In the genomic region with DNA sequence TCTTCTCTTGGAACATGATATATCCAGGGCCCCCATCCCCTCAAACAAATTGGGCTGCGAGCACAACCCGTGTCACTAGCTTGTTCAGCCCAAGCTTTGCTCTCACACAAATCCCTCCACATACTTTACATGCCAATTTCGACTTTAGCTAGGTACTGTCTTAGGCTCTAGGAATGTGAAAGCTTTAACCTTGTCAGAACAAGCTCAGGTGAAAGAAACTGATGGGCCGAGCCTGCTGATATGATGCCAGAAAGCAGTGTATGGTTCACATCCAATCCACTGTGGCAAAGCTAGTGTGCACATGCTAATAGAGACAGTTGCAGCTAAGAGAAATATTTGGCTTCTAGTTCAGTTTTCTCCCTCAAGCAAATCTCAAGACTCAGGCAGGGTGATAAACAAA, we compare ENCODE assay signal across 23 cellular contexts.
DNase-seq lines count a peak whose midpoint lies in the region; ATAC-seq and TF ChIP-seq lines count a peak whose summit lies in the region.
"Had no signal": no experiment of that assay in that cellular context is flagged by ENCODE, and none has a peak within 500 bp of the region (broad histone marks: within the 10 kb centered on the region; RNA-seq: fewer than 3 reads in every experiment).

No MANE protein-coding gene starts in this region.

- no peaks in the 10 kb centered on the region; the same call in 2 of the 3 replicates for H3K9me3 Mint-ChIP-seq in GM23338
- H3K9me3 Mint-ChIP-seq in effector memory CD8-positive, alpha-beta T cell: no peaks in the 10 kb centered on the region
- H3K9me3 Mint-ChIP-seq: natural killer cell had no signal

- H3K36me3 Mint-ChIP-seq in GM23338 (ENCODE audit: low read depth): no peaks in the 10 kb centered on the region
- no peaks in the 10 kb centered on the region for H3K36me3 Mint-ChIP-seq in effector memory CD8-positive, alpha-beta T cell (ENCODE audit: insufficient read depth)
- H3K36me3 Mint-ChIP-seq: brain, natural killer cell had no signal

- H3K36me3 ChIP-seq in GM23338 (ENCODE audit: insufficient read depth) (no peaks in the 10 kb centered on the region), prostate gland (no peaks in the 10 kb centered on the region)
- H3K36me3 ChIP-seq: Peyer's patch, stomach, tibial artery had no signal

- H3K4me3 Mint-ChIP-seq in GM23338: no peak overlapping the region
- H3K4me3 Mint-ChIP-seq in effector memory CD8-positive, alpha-beta T cell: no peak overlapping the region
- H3K4me3 Mint-ChIP-seq: brain, natural killer cell had no signal

- no peaks in the 10 kb centered on the region for H3K27me3 Mint-ChIP-seq in GM23338 (ENCODE audit: insufficient read depth, low read depth, poor library complexity)
- no peaks in the 10 kb centered on the region for H3K27me3 Mint-ChIP-seq in effector memory CD8-positive, alpha-beta T cell

- H3K9me2 ChIP-seq in GM23338 (ENCODE audit: insufficient read depth): no peaks in the 10 kb centered on the region

- no peak for TF ChIP-seq POLR2A in prostate gland (IDR thresholded peaks at IDR 0.05)

- H3K27ac ChIP-seq in GM23338 (ENCODE audit: low read depth): no peak overlapping the region
- H3K27ac ChIP-seq in prostate gland: no peak overlapping the region
- H3K27ac ChIP-seq: KMS-11, Peyer's patch, stomach, tibial artery had no signal

- ATAC-seq in GM23338: no peak
- no peak for ATAC-seq in effector memory CD8-positive, alpha-beta T cell (replicated peaks)
- ATAC-seq in HG02763 (IDR thresholded peaks at IDR 0.05; ENCODE audit: unreplicated experiment): no peak
- ATAC-seq: natural killer cell had no signal

- H3K4me3 ChIP-seq in GM23338 (no peak overlapping the region), prostate gland (no peak overlapping the region)
- H3K4me3 ChIP-seq: Peyer's patch, stomach, tibial artery had no signal

- TF ChIP-seq CTCF in GM23338 (conservative IDR thresholded peaks at IDR 0.05; ENCODE audit: low read depth in 2 of 2) (no peak), prostate gland (IDR thresholded peaks at IDR 0.05) (no peak)

- no peaks in the 10 kb centered on the region for H3F3A ChIP-seq in GM23338 (replicated peaks; ENCODE audit: low read depth)

- no peak overlapping the region for H2AFZ ChIP-seq in GM23338

- 33% methylated on average over 4 of the region's 4 CpGs for WGBS in prostate gland

- no peaks in the 10 kb centered on the region for H3K4me1 Mint-ChIP-seq in GM23338
- no peaks in the 10 kb centered on the region for H3K4me1 Mint-ChIP-seq in effector memory CD8-positive, alpha-beta T cell (ENCODE audit: low read depth in 2 of 2)
- H3K4me1 Mint-ChIP-seq: brain, natural killer cell had no signal

- no peak overlapping the region for H3K27ac Mint-ChIP-seq in GM23338
- H3K27ac Mint-ChIP-seq in effector memory CD8-positive, alpha-beta T cell: no peak overlapping the region
- H3K27ac Mint-ChIP-seq: brain had no signal

- H3K27me3 ChIP-seq in GM23338 (ENCODE audit: insufficient read depth) (no peaks in the 10 kb centered on the region), prostate gland (replicated peaks; ENCODE audit: insufficient read depth) (no peaks in the 10 kb centered on the region)
- H3K27me3 ChIP-seq: Peyer's patch, stomach, tibial artery had no signal

- H3K4me1 ChIP-seq in GM23338 (ENCODE audit: insufficient read depth) (no peaks in the 10 kb centered on the region), prostate gland (replicated peaks) (no peaks in the 10 kb centered on the region)

- H3K4me2 ChIP-seq in GM23338: no peak overlapping the region
- H3K4me2 ChIP-seq: KMS-11 had no signal

- DNase-seq in GM23338 (ENCODE audit: low spot score): peak; percentile 26
- DNase-seq in astrocyte of the hippocampus (ENCODE audit: low read depth, low spot score): peak; percentile 38
- DNase-seq in iris pigment epithelial cell (ENCODE audit: low read depth): peak; percentile 47
- peak; percentile 64 for DNase-seq in prostate gland (ENCODE audit: low spot score)
- DNase-seq in effector memory CD8-positive, alpha-beta T cell: no peak
- DNase-seq in activated CD4-positive, alpha-beta T cell treated with anti-CD3 and anti-CD28 coated beads, Interleukin-2, amount 50 U/mL, for 4 hours: no peak
- DNase-seq: activated CD8-positive, alpha-beta memory T cell treated with anti-CD3 and anti-CD28 coated beads for 24 hours; activated gamma-delta T cell; activated T-cell treated with anti-CD3 and anti-CD28 coated beads, Interleukin-2, amount 50 U/mL, for 1 hour; GF-D8; H7; head of caudate nucleus; natural killer cell; NCI-H1417 treated with DMSO at 0.1 percent for 48 hours; NCI-H2081; NCI-H2227 treated with DMSO at 0.1 percent for 48 hours; Peyer's patch; stomach; T-helper 2 cell; tibial artery had no signal

- H4K20me1 ChIP-seq in GM23338 (replicated peaks; ENCODE audit: insufficient read depth): no peaks in the 10 kb centered on the region

- no peaks in the 10 kb centered on the region for H3K9me3 ChIP-seq in prostate gland
- H3K9me3 ChIP-seq: Peyer's patch, stomach, tibial artery had no signal

- H3K79me2 ChIP-seq in GM23338 (replicated peaks; ENCODE audit: insufficient read depth): no peaks in the 10 kb centered on the region

- intact Hi-C loops in prostate gland (cut with DNase I): no loop called here

TF ChIP-seq in GM23338, 12 proteins besides CTCF, POLR2A, EP300 and RAD21 (continues in another document):
- no peak for TF ChIP-seq POLR2AphosphoS5 (IDR thresholded peaks at IDR 0.05; ENCODE audit: low read depth)
- TF ChIP-seq, protein P1, sequence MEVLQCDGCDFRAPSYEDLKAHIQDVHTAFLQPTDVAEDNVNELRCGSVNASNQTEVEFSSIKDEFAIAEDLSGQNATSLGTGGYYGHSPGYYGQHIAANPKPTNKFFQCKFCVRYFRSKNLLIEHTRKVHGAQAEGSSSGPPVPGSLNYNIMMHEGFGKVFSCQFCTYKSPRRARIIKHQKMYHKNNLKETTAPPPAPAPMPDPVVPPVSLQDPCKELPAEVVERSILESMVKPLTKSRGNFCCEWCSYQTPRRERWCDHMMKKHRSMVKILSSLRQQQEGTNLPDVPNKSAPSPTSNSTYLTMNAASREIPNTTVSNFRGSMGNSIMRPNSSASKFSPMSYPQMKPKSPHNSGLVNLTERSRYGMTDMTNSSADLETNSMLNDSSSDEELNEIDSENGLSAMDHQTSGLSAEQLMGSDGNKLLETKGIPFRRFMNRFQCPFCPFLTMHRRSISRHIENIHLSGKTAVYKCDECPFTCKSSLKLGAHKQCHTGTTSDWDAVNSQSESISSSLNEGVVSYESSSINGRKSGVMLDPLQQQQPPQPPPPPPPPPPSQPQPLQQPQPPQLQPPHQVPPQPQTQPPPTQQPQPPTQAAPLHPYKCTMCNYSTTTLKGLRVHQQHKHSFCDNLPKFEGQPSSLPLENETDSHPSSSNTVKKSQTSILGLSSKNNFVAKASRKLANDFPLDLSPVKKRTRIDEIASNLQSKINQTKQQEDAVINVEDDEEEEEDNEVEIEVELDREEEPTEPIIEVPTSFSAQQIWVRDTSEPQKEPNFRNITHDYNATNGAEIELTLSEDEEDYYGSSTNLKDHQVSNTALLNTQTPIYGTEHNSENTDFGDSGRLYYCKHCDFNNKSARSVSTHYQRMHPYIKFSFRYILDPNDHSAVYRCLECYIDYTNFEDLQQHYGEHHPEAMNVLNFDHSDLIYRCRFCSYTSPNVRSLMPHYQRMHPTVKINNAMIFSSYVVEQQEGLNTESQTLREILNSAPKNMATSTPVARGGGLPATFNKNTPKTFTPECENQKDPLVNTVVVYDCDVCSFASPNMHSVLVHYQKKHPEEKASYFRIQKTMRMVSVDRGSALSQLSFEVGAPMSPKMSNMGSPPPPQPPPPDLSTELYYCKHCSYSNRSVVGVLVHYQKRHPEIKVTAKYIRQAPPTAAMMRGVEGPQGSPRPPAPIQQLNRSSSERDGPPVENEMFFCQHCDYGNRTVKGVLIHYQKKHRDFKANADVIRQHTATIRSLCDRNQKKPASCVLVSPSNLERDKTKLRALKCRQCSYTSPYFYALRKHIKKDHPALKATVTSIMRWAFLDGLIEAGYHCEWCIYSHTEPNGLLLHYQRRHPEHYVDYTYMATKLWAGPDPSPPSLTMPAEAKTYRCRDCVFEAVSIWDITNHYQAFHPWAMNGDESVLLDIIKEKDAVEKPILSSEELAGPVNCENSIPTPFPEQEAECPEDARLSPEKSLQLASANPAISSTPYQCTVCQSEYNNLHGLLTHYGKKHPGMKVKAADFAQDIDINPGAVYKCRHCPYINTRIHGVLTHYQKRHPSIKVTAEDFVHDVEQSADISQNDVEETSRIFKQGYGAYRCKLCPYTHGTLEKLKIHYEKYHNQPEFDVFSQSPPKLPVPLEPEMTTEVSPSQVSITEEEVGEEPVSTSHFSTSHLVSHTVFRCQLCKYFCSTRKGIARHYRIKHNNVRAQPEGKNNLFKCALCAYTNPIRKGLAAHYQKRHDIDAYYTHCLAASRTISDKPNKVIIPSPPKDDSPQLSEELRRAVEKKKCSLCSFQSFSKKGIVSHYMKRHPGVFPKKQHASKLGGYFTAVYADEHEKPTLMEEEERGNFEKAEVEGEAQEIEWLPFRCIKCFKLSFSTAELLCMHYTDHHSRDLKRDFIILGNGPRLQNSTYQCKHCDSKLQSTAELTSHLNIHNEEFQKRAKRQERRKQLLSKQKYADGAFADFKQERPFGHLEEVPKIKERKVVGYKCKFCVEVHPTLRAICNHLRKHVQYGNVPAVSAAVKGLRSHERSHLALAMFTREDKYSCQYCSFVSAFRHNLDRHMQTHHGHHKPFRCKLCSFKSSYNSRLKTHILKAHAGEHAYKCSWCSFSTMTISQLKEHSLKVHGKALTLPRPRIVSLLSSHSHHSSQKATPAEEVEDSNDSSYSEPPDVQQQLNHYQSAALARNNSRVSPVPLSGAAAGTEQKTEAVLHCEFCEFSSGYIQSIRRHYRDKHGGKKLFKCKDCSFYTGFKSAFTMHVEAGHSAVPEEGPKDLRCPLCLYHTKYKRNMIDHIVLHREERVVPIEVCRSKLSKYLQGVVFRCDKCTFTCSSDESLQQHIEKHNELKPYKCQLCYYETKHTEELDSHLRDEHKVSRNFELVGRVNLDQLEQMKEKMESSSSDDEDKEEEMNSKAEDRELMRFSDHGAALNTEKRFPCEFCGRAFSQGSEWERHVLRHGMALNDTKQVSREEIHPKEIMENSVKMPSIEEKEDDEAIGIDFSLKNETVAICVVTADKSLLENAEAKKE (CRISPR knock-in tag; IDR thresholded peaks at IDR 0.05): no peak

Comparison
In these comparisons a context has a peak if more than half of its experiments do, and no peak if none do; other contexts are left out.
1. DNase-seq: peak in GM23338 (single experiment), astrocyte of the hippocampus (single experiment), iris pigment epithelial cell (single experiment) and prostate gland (single experiment); none in effector memory CD8-positive, alpha-beta T cell (0 of 3) and activated CD4-positive, alpha-beta T cell treated with anti-CD3 and anti-CD28 coated beads, Interleukin-2, amount 50 U/mL, for 4 hours (0 of 2).